In the genomic region with DNA sequence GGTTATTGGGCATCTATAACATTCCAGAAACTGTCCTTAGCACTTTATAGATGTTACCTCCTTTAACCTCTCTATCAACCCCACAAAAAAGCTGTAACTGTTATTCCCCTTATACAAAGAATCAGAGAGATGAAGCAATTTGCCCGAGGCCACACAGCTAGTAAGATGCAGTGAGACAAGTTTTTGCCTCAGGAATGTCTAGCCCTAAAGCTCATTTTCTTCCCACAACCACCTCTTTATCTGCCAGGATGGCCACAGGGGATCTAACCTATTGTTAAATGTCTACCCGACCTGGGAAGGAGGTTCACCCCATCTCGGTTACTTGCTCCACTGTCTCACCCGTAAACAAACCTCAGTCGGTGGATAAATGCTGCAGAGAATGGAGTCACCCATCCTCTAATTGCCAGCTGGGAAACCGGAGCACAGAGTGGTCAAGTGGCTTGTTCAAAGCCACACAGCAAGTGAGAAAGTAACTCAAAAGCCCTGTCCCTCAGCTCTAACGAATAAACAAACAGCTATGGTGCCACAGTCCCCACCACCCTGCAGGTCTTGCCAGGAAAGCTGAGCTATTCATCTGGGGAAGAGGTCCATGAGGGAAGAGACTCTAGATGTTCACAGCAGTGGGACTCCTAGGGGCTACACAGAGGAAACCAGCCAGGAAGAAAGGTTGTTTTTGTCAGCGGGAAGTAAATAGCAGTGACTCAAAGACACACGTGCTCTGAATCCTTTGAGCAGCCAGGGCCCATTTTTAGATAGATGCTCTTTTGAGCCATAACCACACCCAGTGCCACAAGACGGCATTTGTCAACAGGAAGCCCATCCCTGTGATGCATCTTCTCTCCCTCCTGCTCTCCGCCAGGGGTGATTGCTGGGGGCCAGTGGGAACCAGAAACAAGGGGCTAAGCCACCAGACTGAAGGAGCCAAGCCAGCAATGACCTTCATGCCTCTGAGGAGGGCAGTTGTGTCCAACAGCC, we compare ENCODE assay signal across 16 cellular contexts. TPM values are rescaled to one million over a fixed set of nuclear protein-coding genes. Genes with fewer than 3 reads are reported as not detected.
A peak's percentile ranks its signal among the peaks of the same experiment; 100 is the strongest.
DNase-seq lines count a peak whose midpoint lies in the region; ATAC-seq, FAIRE-seq and TF ChIP-seq lines count a peak whose summit lies in the region.
"Had no signal": no experiment of that assay in that cellular context is flagged by ENCODE, and none has a peak within 500 bp of the region (broad histone marks: within the 10 kb centered on the region; RNA-seq: fewer than 3 reads in every experiment).

No MANE protein-coding gene starts in this region.

- H3K4me1 ChIP-seq in A549 (peaks cover 3% of the 10 kb centered on the region; the same call in 1 of the 3 replicates), PC-9 (replicated peaks; ENCODE audit: insufficient read depth) (peaks cover 22% of the 10 kb centered on the region), endothelial cell of umbilical vein (ENCODE audit: control insufficient read depth, extremely low read depth, insufficient read depth, low read length) (no peaks in the 10 kb centered on the region), aorta (ENCODE audit: control insufficient read depth in 1 of 2, insufficient read depth in 2 of 2, low read length in 2 of 2) (peaks cover 0 to under 1% of the 10 kb centered on the region in 2 donors)

- intact Hi-C loops in PC-9 (cut with micrococcal nuclease; ENCODE audit: unreplicated experiment) (no loop called here), endothelial cell of umbilical vein (cut with micrococcal nuclease) (no loop called here), aorta (cut with DNase I) (no loop called here)

- TF ChIP-seq CTCF in A549 (IDR thresholded peaks at IDR 0.05): no peak
- TF ChIP-seq CTCF in PC-9 (conservative IDR thresholded peaks at IDR 0.05): no peak; the same call in 1 of the 2 replicates
- no peak for TF ChIP-seq CTCF in endothelial cell of umbilical vein (IDR thresholded peaks at IDR 0.05; ENCODE audit: extremely low read depth in 1 of 2, insufficient read depth in 1 of 2, low read depth in 1 of 2, low read length in 2 of 2)

- no peak overlapping the region for H3K4me3 ChIP-seq in A549
- H3K4me3 ChIP-seq in PC-9: no peak overlapping the region
- H3K4me3 ChIP-seq in endothelial cell of umbilical vein (replicated peaks in 1 of 3; ENCODE audit: insufficient read depth in 1 of 3, low read depth in 1 of 3, low read length in 3 of 3): no peak overlapping the region
- no peak overlapping the region for H3K4me3 ChIP-seq in aorta (ENCODE audit: low read length in 2 of 2)

- BruUV-seq in PC-9 (replicated peaks; lab: Mats Ljungman, UMichigan) (no TSS peak), endothelial cell of umbilical vein (replicated peaks; lab: Mats Ljungman, UMichigan) (no TSS peak)

- no peaks in the 10 kb centered on the region for H3K9me3 ChIP-seq in A549
- H3K9me3 ChIP-seq in PC-9 (ENCODE audit: insufficient read depth, low read depth): no peaks in the 10 kb centered on the region
- no peaks in the 10 kb centered on the region for H3K9me3 ChIP-seq in endothelial cell of umbilical vein (replicated peaks; ENCODE audit: control insufficient read depth, insufficient read depth, low read length)
- no peaks in the 10 kb centered on the region for H3K9me3 ChIP-seq in aorta (ENCODE audit: control insufficient read depth, low read length)
- H3K9me3 ChIP-seq: SK-N-SH had no signal

- H3K9me2 ChIP-seq in PC-9 (ENCODE audit: insufficient read depth): no peaks in the 10 kb centered on the region
- H3K9me2 ChIP-seq: SK-N-SH had no signal

- TF ChIP-seq EP300 in A549 (IDR thresholded peaks at IDR 0.05): no peak

- dilution Hi-C loops in endothelial cell of umbilical vein (cut with MboI; ENCODE audit: extremely low pct_ligation_motif_present, low sequenced_read_pairs): no loop called here

- no peaks in the 10 kb centered on the region for H3K27me3 ChIP-seq in PC-9 (ENCODE audit: insufficient read depth, low read depth)
- H3K27me3 ChIP-seq in endothelial cell of umbilical vein (ENCODE audit: control insufficient read depth in 2 of 2, insufficient read depth in 2 of 2, low read length in 2 of 2): peaks cover 3% of the 10 kb centered on the region in 2 experiments
- no peaks in the 10 kb centered on the region for H3K27me3 ChIP-seq in aorta (ENCODE audit: control insufficient read depth in 1 of 2, insufficient read depth in 2 of 2, low read length in 1 of 2)

- H4K20me1 ChIP-seq in PC-9 (ENCODE audit: insufficient read depth) (no peaks in the 10 kb centered on the region), endothelial cell of umbilical vein (replicated peaks; ENCODE audit: control insufficient read depth, extremely low read depth, insufficient read depth, low read length) (no peaks in the 10 kb centered on the region)

- TF ChIP-seq RAD21 in A549 (conservative IDR thresholded peaks at IDR 0.05 in 1 of 2, IDR thresholded peaks at IDR 0.05 in 1 of 2): no peak

- H3K9ac ChIP-seq in endothelial cell of umbilical vein (replicated peaks; ENCODE audit: extremely low read depth, insufficient read depth, low read length): no peak overlapping the region
- H3K9ac ChIP-seq: SK-N-SH had no signal

- no peak overlapping the region for H3K4me2 ChIP-seq in A549
- H3K4me2 ChIP-seq in PC-9: peak overlapping the region; percentile 50
- H3K4me2 ChIP-seq in endothelial cell of umbilical vein (ENCODE audit: insufficient read depth, low read length): no peak overlapping the region
- H3K4me2 ChIP-seq: SK-N-SH had no signal

- TF ChIP-seq POLR2A in A549 (IDR thresholded peaks at IDR 0.05; ENCODE audit: low read length) (no peak), endothelial cell of umbilical vein (IDR thresholded peaks at IDR 0.05; ENCODE audit: low read depth, low read length) (no peak)

- H3F3A ChIP-seq in PC-9 (ENCODE audit: insufficient read depth, low read depth): peaks cover 22% of the 10 kb centered on the region; the same call in 1 of the 2 replicates

- H3K9me1 ChIP-seq in endothelial cell of umbilical vein (replicated peaks; ENCODE audit: control insufficient read depth, extremely low read depth, insufficient read depth, low read length): no peaks in the 10 kb centered on the region

- CTCF ChIA-PET in A549 (lab: Yijun Ruan, JAX) (interaction anchor here (1.3 to 1.9 kb wide), 3 partner anchors 18 to 67 kb away, joined by 3 to 8 read pairs (median 5); no protein-coding TSS in a partner anchor), PC-9 (lab: Charles Lee) (no interaction called here), endothelial cell of umbilical vein (lab: Charles Lee) (interaction anchor here (0.9 to 4.0 kb wide), 4 partner anchors 11 to 30 kb away, joined by 3 to 10 read pairs (median 3); no protein-coding TSS in a partner anchor)

- ATAC-seq in A549 (peak in 1 of 2 experiments; percentile 30; a peak in 2 of 6 replicates), aorta (ENCODE audit: low FRiP score) (no peak)

- FAIRE-seq in A549 (lab: Jason Lieb, UNC) (no peak), endothelial cell of umbilical vein (lab: Jason Lieb, UNC) (no peak)

- H3K36me3 ChIP-seq in PC-9 (ENCODE audit: low read depth) (no peaks in the 10 kb centered on the region), endothelial cell of umbilical vein (ENCODE audit: control insufficient read depth in 2 of 2, extremely low read depth in 1 of 2, insufficient read depth in 2 of 2, low read length in 2 of 2) (no peaks in the 10 kb centered on the region), aorta (ENCODE audit: control insufficient read depth in 1 of 2, insufficient read depth in 2 of 2, low read length in 1 of 2) (no peaks in the 10 kb centered on the region)

- POLR2A ChIA-PET in A549 (lab: Yijun Ruan, JAX) (no interaction called here), PC-9 (lab: Charles Lee; ENCODE audit: unreplicated experiment) (interaction anchor here (0.6 kb wide), 2 partner anchors 62 to 753 kb away, joined by 3 to 9 read pairs; no protein-coding TSS in a partner anchor), endothelial cell of umbilical vein (lab: Charles Lee) (no interaction called here)

- DNase-seq in A549 (ENCODE audit: low read depth in 1 of 2, low spot score in 1 of 2) (no peak), EL (peak; percentile 52), PC-9 (peak in 1 of 2 experiments; percentile 87), endothelial cell of umbilical vein (ENCODE audit: low read depth, low spot score) (no peak), RPMI8226 (no peak), aorta (no peak), NCI-H510A (lab: John Stamatoyannopoulos, UW) (no peak), NCI-H1930 (lab: John Stamatoyannopoulos, UW) (no peak)
- DNase-seq: AML-193, cerebellar nuclear complex, Karpas-422, posterior cingulate gyrus, SK-N-SH had no signal

- 60% methylated on average over 11 of the region's 11 CpGs for WGBS in A549 (ENCODE audit: missing lambda C conversion rate)
- 87% methylated on average over 11 of the region's 11 CpGs for WGBS in aorta, 2 donors

- H3K27ac ChIP-seq in A549 (peak overlapping the region in 1 of 2 experiments; percentile 28; a peak in 1 of 6 replicates), PC-9 (peak overlapping the region; percentile 33; the same call in 1 of the 2 replicates), endothelial cell of umbilical vein (ENCODE audit: insufficient read depth, low read depth, low read length) (no peak overlapping the region), aorta (ENCODE audit: low read depth in 1 of 2, low read length in 2 of 2) (no peak overlapping the region)

- no peaks in the 10 kb centered on the region for H3K79me2 ChIP-seq in PC-9 (ENCODE audit: low read depth)
- H3K79me2 ChIP-seq in endothelial cell of umbilical vein (ENCODE audit: control insufficient read depth, insufficient read depth, low read length): no peaks in the 10 kb centered on the region

- no peak overlapping the region for H2AFZ ChIP-seq in PC-9
- H2AFZ ChIP-seq in endothelial cell of umbilical vein (ENCODE audit: low read depth, low read length): peak overlapping the region; percentile 21

RNA-seq across cellular contexts. Expression of a gene that starts 32.2 kb away (rescaled TPM):
- polyA plus RNA-seq in A549 (2011; rRNA removed): 0.06 and 0.11 TPM in 2 replicates
- 0.04 TPM in 1 of 2 replicates, not detected in the other for polyA plus RNA-seq in A549 (2012; cell fraction: cytosol; rRNA removed)
- not detected in 2 replicates for polyA plus RNA-seq in A549 (2012; cell fraction: nucleus; rRNA removed)
- polyA plus RNA-seq in A549 (2017; fragmentation: RNase III; extraction: RNeasy Plus Mini Kit Qiagen cat#74134 plus additional on column Dnase treatment): not detected in 3 replicates
- 0.21 TPM in 1 of 2 replicates, not detected in the other for polyA minus RNA-seq in A549 (2011; rRNA and poly(A)+ RNA removed)
- total RNA-seq in PC-9 (2021): not detected in 2 replicates
- not detected in 2 replicates for total RNA-seq in endothelial cell of umbilical vein
- polyA plus RNA-seq in endothelial cell of umbilical vein: 0.18 TPM in 2 replicates
- 0.05 and 0.14 TPM in 2 replicates for polyA plus RNA-seq in endothelial cell of umbilical vein (2011; cell fraction: cytosol; rRNA removed)
- 0.14 TPM in 1 of 2 replicates, not detected in the other for polyA plus RNA-seq in endothelial cell of umbilical vein (2011; cell fraction: nucleus; rRNA removed)
- polyA plus RNA-seq in endothelial cell of umbilical vein (2012): not detected in 2 replicates
- polyA minus RNA-seq in endothelial cell of umbilical vein: 0.32 TPM in 1 of 2 replicates, not detected in the other
- not detected for polyA minus RNA-seq in endothelial cell of umbilical vein (2011; cell fraction: cytosol; rRNA and poly(A)+ RNA removed)
- not detected in 2 replicates for polyA minus RNA-seq in endothelial cell of umbilical vein (2011; cell fraction: nucleus; rRNA and poly(A)+ RNA removed)
- total RNA-seq in aorta: under 1 TPM in 1 of 2 donors, not detected in 1; 0.36 TPM
- not detected for polyA plus RNA-seq in aorta
- total RNA-seq: G401, kidney epithelial cell, mucosa of gallbladder had no signal

RNA-seq across cellular contexts. Expression of a gene that starts 40.4 kb away (rescaled TPM):
- 0.06 and 0.09 TPM in 2 replicates for polyA plus RNA-seq in A549 (2011; rRNA removed)
- polyA plus RNA-seq in A549 (2012; cell fraction: cytosol; rRNA removed): 0.03 and 0.05 TPM in 2 replicates
- 0.11 TPM in 2 replicates for polyA plus RNA-seq in A549 (2012; cell fraction: nucleus; rRNA removed)
- polyA plus RNA-seq in A549 (2017; fragmentation: RNase III; extraction: RNeasy Plus Mini Kit Qiagen cat#74134 plus additional on column Dnase treatment): 0.07 to 0.13 TPM (median 0.09 TPM) in 3 replicates
- 0.04 and 0.15 TPM in 2 replicates for polyA minus RNA-seq in A549 (2011; rRNA and poly(A)+ RNA removed)
- 0.10 and 0.17 TPM in 2 replicates for total RNA-seq in PC-9 (2021)
- total RNA-seq in endothelial cell of umbilical vein: 0.62 and 1.5 TPM in 2 replicates
- 1.0 and 1.1 TPM in 2 replicates for polyA plus RNA-seq in endothelial cell of umbilical vein
- polyA plus RNA-seq in endothelial cell of umbilical vein (2011; cell fraction: cytosol; rRNA removed): 0.74 and 1.0 TPM in 2 replicates
- 1.8 and 2.1 TPM in 2 replicates for polyA plus RNA-seq in endothelial cell of umbilical vein (2011; cell fraction: nucleus; rRNA removed)
- polyA plus RNA-seq in endothelial cell of umbilical vein (2012): 1.4 and 2.2 TPM in 2 replicates
- polyA minus RNA-seq in endothelial cell of umbilical vein: 2.2 and 3.0 TPM in 2 replicates
- polyA minus RNA-seq in endothelial cell of umbilical vein (2011; cell fraction: cytosol; rRNA and poly(A)+ RNA removed): not detected
- polyA minus RNA-seq in endothelial cell of umbilical vein (2011; cell fraction: nucleus; rRNA and poly(A)+ RNA removed): 0.87 and 1.1 TPM in 2 replicates
- 10 to 100 TPM; 57.6 to 63.6 TPM for total RNA-seq in aorta
- polyA plus RNA-seq in aorta: 10 to 100 TPM in 1 of 2 donors, 1 to 10 TPM in 1; 9.1 to 50.9 TPM

Comparison
In these comparisons a context has a peak if more than half of its experiments do, and no peak if none do; other contexts are left out.
1. RNA of a gene that starts 40.4 kb away (total RNA-seq): 57.6 to 63.6 TPM in aorta; 0.62 to 1.5 TPM in endothelial cell of umbilical vein and 0.10 to 0.17 TPM in PC-9; every median in the first group is over 10 times any median in the second.